Comparison of ENCODE assay signal across 19 cellular contexts in the genomic region with DNA sequence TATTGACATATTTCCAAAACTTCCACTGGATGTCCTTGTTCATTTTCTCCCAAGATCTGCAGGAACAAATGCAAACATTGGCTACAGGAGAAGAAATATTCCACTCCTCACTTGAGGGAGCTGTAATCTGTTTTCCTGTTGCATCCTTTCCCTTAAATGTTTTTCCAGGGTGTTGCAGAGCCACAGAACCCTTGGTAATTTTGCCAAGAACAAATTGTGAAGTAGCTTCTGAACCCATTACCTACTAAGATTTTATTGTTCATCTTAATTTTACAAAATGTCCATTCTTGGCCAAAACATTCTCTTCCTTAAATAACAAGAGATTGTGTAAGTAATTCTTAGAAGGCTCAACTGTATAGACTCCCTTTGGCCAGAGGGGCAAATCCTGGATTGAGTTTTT.
DNase-seq lines count a peak whose midpoint lies in the region; ATAC-seq and TF ChIP-seq lines count a peak whose summit lies in the region.
"Had no signal": no experiment of that assay in that cellular context is flagged by ENCODE, and none has a peak within 500 bp of the region (broad histone marks: within the 10 kb centered on the region; RNA-seq: fewer than 3 reads in every experiment).

No MANE protein-coding gene starts in this region.

- no peaks in the 10 kb centered on the region; the same call in 1 of the 2 replicates for H3K9me2 ChIP-seq in HCT116 (ENCODE audit: insufficient read depth)

- H3K4me3 Mint-ChIP-seq in activated CD4-positive, alpha-beta memory T cell treated with anti-CD3 and anti-CD28 coated beads for 36 hours: no peak overlapping the region
- H3K4me3 Mint-ChIP-seq: activated CD4-positive, alpha-beta T cell treated with anti-CD3 and anti-CD28 coated beads, Interleukin-2, amount 10 ng/mL, durations not matched to agents 7 days and 5 days; dendritic cell treated with granulocyte-macrophage colony-stimulating factor and Interleukin-4, amounts not matched to agents 40 ng/mL and 50 ng/mL, for 4 days had no signal

- CTCF ChIA-PET in HCT116 (lab: Charles Lee): no interaction called here
- CTCF ChIA-PET in activated CD4-positive, alpha-beta memory T cell treated with anti-CD3 and anti-CD28 coated beads for 36 hours (lab: Charles Lee): interaction anchor here (0.6 kb wide), 1 partner anchor 64 kb away, joined by 3 read pairs; no protein-coding TSS in a partner anchor

- H3K4me2 ChIP-seq in HCT116 (ENCODE audit: low read length): no peak overlapping the region

- H3K36me3 ChIP-seq in HCT116 (ENCODE audit: control insufficient read depth in 1 of 2, insufficient read depth in 2 of 2, low read length in 2 of 2): no peaks in the 10 kb centered on the region
- no peaks in the 10 kb centered on the region for H3K36me3 ChIP-seq in thyroid gland
- H3K36me3 ChIP-seq: cardiac muscle cell, HAP-1 had no signal

- no peak overlapping the region for H3K9ac ChIP-seq in HCT116 (ENCODE audit: low read length)

- H3K4me1 ChIP-seq in HCT116 (ENCODE audit: control insufficient read depth in 1 of 2, insufficient read depth in 2 of 2, low read length in 2 of 2) (peaks cover 0 to 8% of the 10 kb centered on the region in 2 experiments; a peak in 1 of 4 replicates), thyroid gland (peaks cover 0 to 11% of the 10 kb centered on the region in 2 donors)
- H3K4me1 ChIP-seq: HAP-1 had no signal

- no peaks in the 10 kb centered on the region for H4K20me1 ChIP-seq in HCT116 (ENCODE audit: insufficient read depth)

- H3K9me3 ChIP-seq in HCT116 (ENCODE audit: control insufficient read depth in 1 of 2, insufficient read depth in 1 of 2, low read depth in 1 of 2, low read length in 2 of 2) (no peaks in the 10 kb centered on the region), thyroid gland (no peaks in the 10 kb centered on the region)
- H3K9me3 ChIP-seq: HAP-1 had no signal

- BruUV-seq in HCT116 (replicated peaks; lab: Mats Ljungman, UMichigan): no TSS peak

- TF ChIP-seq CTCF in HCT116 (IDR thresholded peaks at IDR 0.05 in 2 of 3, conservative IDR thresholded peaks at IDR 0.05 in 1 of 3; ENCODE audit: borderline replicate concordance in 1 of 3, insufficient read depth in 1 of 3, low read depth in 2 of 3, low read length in 2 of 3): no peak
- no peak for TF ChIP-seq CTCF in thyroid gland (IDR thresholded peaks at IDR 0.05)

- no peak for TF ChIP-seq POLR2A in HCT116 (IDR thresholded peaks at IDR 0.05; ENCODE audit: borderline replicate concordance, extremely low read depth, insufficient read depth, insufficient read length)
- no peak for TF ChIP-seq POLR2A in thyroid gland (IDR thresholded peaks at IDR 0.05)

- RAD21 ChIA-PET in HCT116 (lab: Charles Lee; ENCODE audit: low non-redundant PET in 1 of 2, low total read pairs in 2 of 2, uncharacterized antibody in 2 of 2, unreplicated experiment in 2 of 2): no interaction called here

- 0 out of 2 replicates have a peak, but pooled peaks have one; percentile 7 for TF ChIP-seq RAD21 in HCT116 (IDR thresholded peaks at IDR 0.05; ENCODE audit: low read depth)

- no peak overlapping the region for H3K27ac Mint-ChIP-seq in activated CD4-positive, alpha-beta memory T cell treated with anti-CD3 and anti-CD28 coated beads for 36 hours
- H3K27ac Mint-ChIP-seq: activated CD4-positive, alpha-beta T cell treated with anti-CD3 and anti-CD28 coated beads, Interleukin-2, amount 10 ng/mL, durations not matched to agents 7 days and 5 days; dendritic cell treated with granulocyte-macrophage colony-stimulating factor and Interleukin-4, amounts not matched to agents 40 ng/mL and 50 ng/mL, for 4 days had no signal

- no peak overlapping the region for H3K4me3 ChIP-seq in HCT116 (replicated peaks in 1 of 2; ENCODE audit: low read depth in 1 of 2, low read length in 2 of 2)
- no peak overlapping the region for H3K4me3 ChIP-seq in thyroid gland (replicated peaks in 1 of 3)
- H3K4me3 ChIP-seq: cardiac muscle cell, HAP-1 had no signal

- no peaks in the 10 kb centered on the region for H3K27me3 ChIP-seq in HCT116 (ENCODE audit: insufficient read depth, low read length)
- no peaks in the 10 kb centered on the region for H3K27me3 ChIP-seq in thyroid gland
- H3K27me3 ChIP-seq: cardiac muscle cell had no signal

- H3K27me3 Mint-ChIP-seq in activated CD4-positive, alpha-beta memory T cell treated with anti-CD3 and anti-CD28 coated beads for 36 hours: no peaks in the 10 kb centered on the region
- H3K27me3 Mint-ChIP-seq: activated CD4-positive, alpha-beta T cell treated with anti-CD3 and anti-CD28 coated beads, Interleukin-2, amount 10 ng/mL, durations not matched to agents 7 days and 5 days; dendritic cell treated with granulocyte-macrophage colony-stimulating factor and Interleukin-4, amounts not matched to agents 40 ng/mL and 50 ng/mL, for 4 days had no signal

- no peak overlapping the region for H2AFZ ChIP-seq in HCT116 (ENCODE audit: low read depth, low read length, poor library complexity, severe bottlenecking)

- ATAC-seq in HCT116: no peak
- ATAC-seq in sciatic nerve: peak; percentile 90

- no peaks in the 10 kb centered on the region for H3K4me1 Mint-ChIP-seq in activated CD4-positive, alpha-beta memory T cell treated with anti-CD3 and anti-CD28 coated beads for 36 hours (ENCODE audit: low read depth)
- H3K4me1 Mint-ChIP-seq: activated CD4-positive, alpha-beta T cell treated with anti-CD3 and anti-CD28 coated beads, Interleukin-2, amount 10 ng/mL, durations not matched to agents 7 days and 5 days had no signal

- DNase-seq in HCT116 (ENCODE audit: low read depth, low spot score): no peak
- DNase-seq in OCI-M1 (lab: John Stamatoyannopoulos, UW): peak; percentile 66
- DNase-seq in globus pallidus (ENCODE audit: low spot score): peak; percentile 24
- DNase-seq in sciatic nerve (ENCODE audit: low spot score): no peak
- no peak for DNase-seq in activated CD4-positive, alpha-beta memory T cell treated with anti-CD3 and anti-CD28 coated beads for 36 hours
- DNase-seq in thyroid gland: no peak
- no peak for DNase-seq in glomerular visceral epithelial cell (ENCODE audit: extremely low spot score)
- DNase-seq in activated effector memory CD4-positive, alpha-beta T cell treated with Interleukin-2 at 50 U/mL for 16 hours: no peak
- DNase-seq: activated CD4-positive, alpha-beta T cell treated with anti-CD3 and anti-CD28 coated beads, Interleukin-2, amount 10 ng/mL, durations not matched to agents 7 days and 5 days; activated naive CD4-positive, alpha-beta T cell treated with anti-CD3 and anti-CD28 coated beads, Interleukin-2, amount 50 U/mL, for 16 hours; EL; Kasumi-1; stimulated activated CD4-positive, alpha-beta T cell treated with anti-CD3 and anti-CD28 coated beads, Interleukin-12 subunit alpha, Interleukin-12 subunit beta, amount 100 ng/mL, for 4 hours; stimulated activated CD4-positive, alpha-beta T cell treated with anti-CD3 and anti-CD28 coated beads, Interleukin-4, amount 100 ng/mL, for 4 hours; stimulated activated naive CD4-positive, alpha-beta T cell; T-helper 9 cell had no signal

- H3K27ac ChIP-seq in HCT116 (ENCODE audit: low read depth, low read length) (no peak overlapping the region), thyroid gland (no peak overlapping the region)
- H3K27ac ChIP-seq: cardiac muscle cell had no signal

- POLR2A ChIA-PET in HCT116 (lab: Charles Lee): no interaction called here
- POLR2A ChIA-PET in activated CD4-positive, alpha-beta memory T cell treated with anti-CD3 and anti-CD28 coated beads for 36 hours (lab: Charles Lee): no interaction called here

- intact Hi-C loops in HCT116 (cut with micrococcal nuclease): no loop called here
- intact Hi-C loops in sciatic nerve (cut with DNase I): no loop called here
- intact Hi-C loops in activated CD4-positive, alpha-beta memory T cell treated with anti-CD3 and anti-CD28 coated beads for 36 hours (cut with micrococcal nuclease): no loop called here
- intact Hi-C loops in thyroid gland (cut with DNase I): no loop called here

- H3K9me3 Mint-ChIP-seq in activated CD4-positive, alpha-beta memory T cell treated with anti-CD3 and anti-CD28 coated beads for 36 hours: peaks cover 4% of the 10 kb centered on the region
- H3K9me3 Mint-ChIP-seq: activated CD4-positive, alpha-beta T cell treated with anti-CD3 and anti-CD28 coated beads, Interleukin-2, amount 10 ng/mL, durations not matched to agents 7 days and 5 days; dendritic cell treated with granulocyte-macrophage colony-stimulating factor and Interleukin-4, amounts not matched to agents 40 ng/mL and 50 ng/mL, for 4 days had no signal

- H3K79me2 ChIP-seq in HCT116 (ENCODE audit: insufficient read depth, low read length): no peaks in the 10 kb centered on the region

- no peaks in the 10 kb centered on the region for H3K36me3 Mint-ChIP-seq in activated CD4-positive, alpha-beta memory T cell treated with anti-CD3 and anti-CD28 coated beads for 36 hours

TF ChIP-seq in HCT116, 20 proteins besides CTCF, POLR2A, EP300 and RAD21 (continues in another document):
- TF ChIP-seq EZH2phosphoT487 (IDR thresholded peaks at IDR 0.05; ENCODE audit: borderline replicate concordance) (no peak), FOSL1 (IDR thresholded peaks at IDR 0.05; ENCODE audit: low read depth) (no peak), CBX3 (IDR thresholded peaks at IDR 0.05; ENCODE audit: low read depth) (no peak), SP1 (IDR thresholded peaks at IDR 0.05; ENCODE audit: low read depth) (no peak)
- TF ChIP-seq, protein P1, sequence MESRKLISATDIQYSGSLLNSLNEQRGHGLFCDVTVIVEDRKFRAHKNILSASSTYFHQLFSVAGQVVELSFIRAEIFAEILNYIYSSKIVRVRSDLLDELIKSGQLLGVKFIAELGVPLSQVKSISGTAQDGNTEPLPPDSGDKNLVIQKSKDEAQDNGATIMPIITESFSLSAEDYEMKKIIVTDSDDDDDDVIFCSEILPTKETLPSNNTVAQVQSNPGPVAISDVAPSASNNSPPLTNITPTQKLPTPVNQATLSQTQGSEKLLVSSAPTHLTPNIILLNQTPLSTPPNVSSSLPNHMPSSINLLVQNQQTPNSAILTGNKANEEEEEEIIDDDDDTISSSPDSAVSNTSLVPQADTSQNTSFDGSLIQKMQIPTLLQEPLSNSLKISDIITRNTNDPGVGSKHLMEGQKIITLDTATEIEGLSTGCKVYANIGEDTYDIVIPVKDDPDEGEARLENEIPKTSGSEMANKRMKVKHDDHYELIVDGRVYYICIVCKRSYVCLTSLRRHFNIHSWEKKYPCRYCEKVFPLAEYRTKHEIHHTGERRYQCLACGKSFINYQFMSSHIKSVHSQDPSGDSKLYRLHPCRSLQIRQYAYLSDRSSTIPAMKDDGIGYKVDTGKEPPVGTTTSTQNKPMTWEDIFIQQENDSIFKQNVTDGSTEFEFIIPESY (IDR thresholded peaks at IDR 0.05; ENCODE audit: extremely low read depth, insufficient replicate concordance, low read length): no peak

Comparison
In these comparisons a context has a peak if more than half of its experiments do, and no peak if none do; other contexts are left out.
1. DNase-seq: peak in OCI-M1 (single experiment) and globus pallidus (single experiment); none in HCT116 (single experiment), sciatic nerve (single experiment), activated CD4-positive, alpha-beta memory T cell treated with anti-CD3 and anti-CD28 coated beads for 36 hours (single experiment), thyroid gland (0 of 2), glomerular visceral epithelial cell (single experiment) and activated effector memory CD4-positive, alpha-beta T cell treated with Interleukin-2 at 50 U/mL for 16 hours (single experiment).